In the genomic region with DNA sequence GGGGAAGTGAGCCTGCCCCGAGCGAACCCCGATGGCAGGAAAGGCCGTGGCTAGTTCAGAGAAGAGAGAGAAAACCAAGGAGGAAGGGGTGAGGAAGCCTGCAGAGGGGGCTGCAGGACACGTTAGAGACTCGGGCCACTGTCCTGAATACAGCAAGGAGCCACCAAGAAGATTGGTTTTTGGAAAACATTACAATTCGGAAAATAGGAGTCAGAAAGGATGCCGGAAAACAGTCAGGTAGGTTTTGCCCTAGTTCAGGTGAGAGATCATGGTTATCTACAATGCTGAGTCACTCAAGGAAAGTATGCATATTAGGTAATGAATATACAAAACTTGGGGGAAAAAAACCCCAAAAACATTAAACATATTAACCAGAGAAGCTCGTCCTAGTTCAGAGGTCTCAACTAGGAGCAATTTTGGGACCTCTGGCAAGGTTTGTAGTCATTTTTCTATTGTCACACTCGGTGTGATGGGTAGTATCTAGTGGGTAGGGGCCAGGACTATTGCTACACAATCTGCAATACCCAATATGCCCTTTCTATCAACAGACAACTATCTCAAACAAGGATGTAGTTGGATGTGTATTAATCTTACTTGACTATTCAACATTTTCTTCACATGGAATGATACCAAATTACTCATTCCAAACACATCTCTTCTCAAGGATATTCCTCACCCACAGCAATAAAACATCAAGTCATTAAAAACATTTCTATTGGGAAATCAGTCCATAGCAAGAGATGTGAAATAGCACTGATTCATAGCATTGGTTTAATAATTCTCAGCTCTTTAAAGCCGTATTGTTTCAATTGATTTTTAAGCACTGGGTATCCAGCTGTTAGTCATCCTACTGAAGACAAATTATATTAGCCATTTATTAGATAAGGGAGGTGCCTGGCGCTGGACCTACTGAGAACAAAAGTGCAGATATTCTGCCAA, we compare ENCODE assay signal across 8 cellular contexts.
DNase-seq lines count a peak whose midpoint lies in the region; ATAC-seq and TF ChIP-seq lines count a peak whose summit lies in the region.

No MANE protein-coding gene starts in this region.

- no peak overlapping the region for H2AFZ ChIP-seq in MM.1S (ENCODE audit: low read length)

- H3K27ac ChIP-seq in foreskin keratinocyte (peak overlapping the region; percentile 94), vagina (peak overlapping the region; percentile 33), MM.1S (ENCODE audit: low read length) (no peak overlapping the region)

- H4K20me1 ChIP-seq in MM.1S (ENCODE audit: insufficient read depth, low read length): no peaks in the 10 kb centered on the region

- H3K4me2 ChIP-seq in MM.1S (ENCODE audit: low read depth, low read length): no peak overlapping the region

- TF ChIP-seq CTCF in foreskin keratinocyte (conservative IDR thresholded peaks at IDR 0.05): peak; percentile 69
- TF ChIP-seq CTCF in vagina (IDR thresholded peaks at IDR 0.05): peak in 2 of 3 experiments; percentile 59
- no peak for TF ChIP-seq CTCF in MM.1S (IDR thresholded peaks at IDR 0.05; ENCODE audit: low read length)

- no peaks in the 10 kb centered on the region for H3K79me2 ChIP-seq in MM.1S (ENCODE audit: low read length)

- no peak for TF ChIP-seq POLR2A in vagina (IDR thresholded peaks at IDR 0.05)

- DNase-seq in NOMO-1 treated with DMSO at 0.1 percent for 48 hours (lab: John Stamatoyannopoulos, UW; ENCODE audit: unreplicated experiment): peak; percentile 46
- peak; percentile 45 for DNase-seq in activated T-cell treated with anti-CD3 and anti-CD28 coated beads, Interleukin-2, amount 50 U/mL, for 1 hour
- DNase-seq in foreskin keratinocyte: peak; percentile 95 to 98
- peak; percentile 59 for DNase-seq in pons (ENCODE audit: low spot score)
- no peak for DNase-seq in vagina (ENCODE audit: extremely low spot score in 2 of 2)
- DNase-seq in MM.1S: no peak
- no peak for DNase-seq in OCI-M2 (lab: John Stamatoyannopoulos, UW; ENCODE audit: unreplicated experiment)

- no peak overlapping the region for H3K9ac ChIP-seq in MM.1S (ENCODE audit: low read length)

- H3K9me3 ChIP-seq in vagina (no peaks in the 10 kb centered on the region), MM.1S (replicated peaks; ENCODE audit: insufficient read depth, low read length) (no peaks in the 10 kb centered on the region)

- H3K36me3 ChIP-seq in vagina (no peaks in the 10 kb centered on the region), MM.1S (replicated peaks; ENCODE audit: insufficient read depth, low read length) (no peaks in the 10 kb centered on the region)

- no peaks in the 10 kb centered on the region for H3K9me2 ChIP-seq in MM.1S (replicated peaks; ENCODE audit: insufficient read depth, low read length)

- H3K4me1 ChIP-seq in foreskin keratinocyte (peaks cover 4% of the 10 kb centered on the region), vagina (no peaks in the 10 kb centered on the region), MM.1S (ENCODE audit: low read length) (no peaks in the 10 kb centered on the region)

- H3K4me3 ChIP-seq in vagina (no peak overlapping the region), MM.1S (ENCODE audit: low read length) (no peak overlapping the region)

- intact Hi-C loops in vagina (cut with DNase I): no loop called here

- peak; percentile 41 for ATAC-seq in GM18868 (IDR thresholded peaks at IDR 0.05; ENCODE audit: unreplicated experiment)
- peak; percentile 93 for ATAC-seq in foreskin keratinocyte

- H3K27me3 ChIP-seq in foreskin keratinocyte (no peaks in the 10 kb centered on the region), vagina (no peaks in the 10 kb centered on the region), MM.1S (replicated peaks; ENCODE audit: insufficient read depth, low read length) (no peaks in the 10 kb centered on the region)

- no peaks in the 10 kb centered on the region for H3F3A ChIP-seq in MM.1S (ENCODE audit: insufficient read depth, low read length)

Comparison
In these comparisons a context has a peak if more than half of its experiments do, and no peak if none do; other contexts are left out.
1. DNase-seq: peak in NOMO-1 treated with DMSO at 0.1 percent for 48 hours (single experiment), activated T-cell treated with anti-CD3 and anti-CD28 coated beads, Interleukin-2, amount 50 U/mL, for 1 hour (single experiment), foreskin keratinocyte (2 of 2) and pons (single experiment); none in vagina (0 of 2), MM.1S (single experiment) and OCI-M2 (single experiment).